18 cellular contexts compared by ENCODE assay signal in the genomic region with DNA sequence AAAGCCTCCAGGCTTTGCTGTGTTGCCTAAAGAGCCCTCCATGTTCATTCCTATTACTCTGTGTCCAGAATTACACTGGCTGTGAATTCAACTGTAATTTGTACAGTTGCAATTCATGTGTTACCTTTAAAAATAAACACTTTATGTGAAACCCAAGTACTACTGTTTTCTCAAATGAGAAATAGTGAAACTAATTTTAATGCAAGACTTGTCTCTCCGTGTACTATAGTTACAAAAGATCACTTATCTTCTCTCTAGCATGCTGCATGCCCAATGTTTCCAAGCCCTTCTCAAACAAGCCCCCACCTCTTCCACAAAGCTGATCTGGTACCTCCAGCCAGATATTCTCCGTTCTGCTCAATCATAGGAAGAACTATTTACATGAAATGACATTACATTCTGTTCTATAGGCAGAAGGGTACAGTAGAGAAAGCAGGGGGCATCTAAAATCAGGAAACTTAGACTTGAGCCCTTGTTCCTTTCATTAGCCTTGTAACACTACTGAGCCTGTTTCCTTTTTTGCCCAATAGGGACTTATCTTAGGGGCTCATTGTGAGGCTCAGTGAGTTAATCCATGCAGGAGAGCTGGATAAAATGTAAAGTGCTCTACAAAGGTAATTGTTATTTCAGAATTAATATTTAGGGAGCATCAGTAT. TPM values are rescaled to one million over a fixed set of nuclear protein-coding genes. Genes with fewer than 3 reads are reported as not detected.
DNase-seq lines count a peak whose midpoint lies in the region; ATAC-seq, FAIRE-seq and TF ChIP-seq lines count a peak whose summit lies in the region.
"Had no signal": no experiment of that assay in that cellular context is flagged by ENCODE, and none has a peak within 500 bp of the region (broad histone marks: within the 10 kb centered on the region; RNA-seq: fewer than 3 reads in every experiment).

No MANE protein-coding gene starts in this region.

- H3K4me3 Mint-ChIP-seq in activated naive CD4-positive, alpha-beta T cell treated with anti-CD3 and anti-CD28 coated beads for 36 hours: no peak overlapping the region
- H3K4me3 Mint-ChIP-seq: naive thymus-derived CD8-positive, alpha-beta T cell; T-helper 17 cell had no signal

- H3K27me3 Mint-ChIP-seq in activated naive CD4-positive, alpha-beta T cell treated with anti-CD3 and anti-CD28 coated beads for 36 hours (ENCODE audit: low read depth): peaks cover 21% of the 10 kb centered on the region

- DNase-seq in GM12891 (ENCODE audit: insufficient read length, low spot score) (no peak), mucosa of gallbladder (ENCODE audit: low spot score) (no peak), NCI-H226 (no peak), dermis blood vessel endothelial cell (no peak)
- no peak for DNase-seq in activated naive CD4-positive, alpha-beta T cell treated with anti-CD3 and anti-CD28 coated beads for 36 hours
- DNase-seq: activated effector memory CD4-positive, alpha-beta T cell treated with anti-CD3 and anti-CD28 coated beads, Interleukin-2, amount 50 U/mL, for 16 hours; DMS53; gastrocnemius medialis; naive thymus-derived CD8-positive, alpha-beta T cell; NCI-H2171; stimulated activated naive CD4-positive, alpha-beta T cell; T-helper 17 cell had no signal

- no peak for TF ChIP-seq POLR2A in GM12891 (IDR thresholded peaks at IDR 0.05; ENCODE audit: low read depth, low read length)

- FAIRE-seq in GM12891 (lab: Jason Lieb, UNC): peak; percentile 60

- no peaks in the 10 kb centered on the region for H3K9me3 Mint-ChIP-seq in activated naive CD4-positive, alpha-beta T cell treated with anti-CD3 and anti-CD28 coated beads for 36 hours
- H3K9me3 Mint-ChIP-seq: naive thymus-derived CD8-positive, alpha-beta T cell had no signal

- CTCF ChIA-PET in activated naive CD4-positive, alpha-beta T cell treated with anti-CD3 and anti-CD28 coated beads for 36 hours (lab: Charles Lee): interaction anchor here (1.0 kb wide), 2 partner anchors 10 to 369 kb away, joined by 3 to 4 read pairs; no protein-coding TSS in a partner anchor

- ATAC-seq in GM19351 (IDR thresholded peaks at IDR 0.05; ENCODE audit: unreplicated experiment) (peak; percentile 67), HG02763 (IDR thresholded peaks at IDR 0.05; ENCODE audit: unreplicated experiment) (peak; percentile 51), HG03442 (IDR thresholded peaks at IDR 0.05; ENCODE audit: unreplicated experiment) (peak; percentile 53)
- ATAC-seq: gastrocnemius medialis; naive thymus-derived CD8-positive, alpha-beta T cell; T-helper 17 cell had no signal

- H3K27ac Mint-ChIP-seq in activated naive CD4-positive, alpha-beta T cell treated with anti-CD3 and anti-CD28 coated beads for 36 hours: no peak overlapping the region
- H3K27ac Mint-ChIP-seq: IgD-negative memory B cell; naive thymus-derived CD8-positive, alpha-beta T cell; T-helper 17 cell had no signal

- intact Hi-C loops in activated naive CD4-positive, alpha-beta T cell treated with anti-CD3 and anti-CD28 coated beads for 36 hours (cut with micrococcal nuclease): loop anchor here (10.0 kb wide), 1 partner anchor 210 kb away; no protein-coding TSS in a partner anchor

- H3K36me3 Mint-ChIP-seq in activated naive CD4-positive, alpha-beta T cell treated with anti-CD3 and anti-CD28 coated beads for 36 hours (ENCODE audit: low read depth): no peaks in the 10 kb centered on the region
- H3K36me3 Mint-ChIP-seq: IgD-negative memory B cell; naive thymus-derived CD8-positive, alpha-beta T cell had no signal

- peaks cover 4% of the 10 kb centered on the region for H3K4me1 Mint-ChIP-seq in activated naive CD4-positive, alpha-beta T cell treated with anti-CD3 and anti-CD28 coated beads for 36 hours (ENCODE audit: low read depth)
- H3K4me1 Mint-ChIP-seq: naive thymus-derived CD8-positive, alpha-beta T cell had no signal

TF ChIP-seq in GM12891, 5 proteins besides CTCF, POLR2A, EP300 and RAD21:
- no peak for TF ChIP-seq TAF1 (IDR thresholded peaks at IDR 0.05; ENCODE audit: low read depth, low read length)
- TF ChIP-seq SPI1 (IDR thresholded peaks at IDR 0.05; ENCODE audit: low read depth, low read length): no peak
- no peak for TF ChIP-seq POU2F2 (IDR thresholded peaks at IDR 0.05; ENCODE audit: low read depth, low read length)
- TF ChIP-seq PAX5 (IDR thresholded peaks at IDR 0.05; ENCODE audit: insufficient read depth, low read length, severe bottlenecking): no peak
- TF ChIP-seq POLR2AphosphoS5 (IDR thresholded peaks at IDR 0.05; ENCODE audit: low read depth, low read length): no peak

RNA-seq across cellular contexts. Expression of a gene that starts 12.3 kb away (rescaled TPM):
- not detected for polyA plus RNA-seq in GM12891 (2012; ENCODE audit: low read depth, missing spikeins)
- not detected for total RNA-seq in activated naive CD4-positive, alpha-beta T cell treated with anti-CD3 and anti-CD28 coated beads for 36 hours
- 0.09 TPM for total RNA-seq in mucosa of gallbladder
- total RNA-seq in dermis blood vessel endothelial cell: not detected in 2 replicates
- total RNA-seq: A172; gastrocnemius medialis; naive thymus-derived CD8-positive, alpha-beta T cell; pulmonary artery endothelial cell; T-helper 17 cell had no signal
- polyA plus RNA-seq: IgD-negative memory B cell; naive thymus-derived CD8-positive, alpha-beta T cell had no signal
